In genomic region chr2:71608441-71608840, GRCh38 we compare ENCODE assay signal across 21 cellular contexts.
DNase-seq lines count a peak whose midpoint lies in the region; ATAC-seq and TF ChIP-seq lines count a peak whose summit lies in the region.
"Had no signal": no experiment of that assay in that cellular context is flagged by ENCODE, and none has a peak within 500 bp of the region (broad histone marks: within the 10 kb centered on the region; RNA-seq: fewer than 3 reads in every experiment).

No MANE protein-coding gene starts in this region.

- H3K36me3 Mint-ChIP-seq in activated CD8-positive, alpha-beta memory T cell treated with anti-CD3 and anti-CD28 coated beads, Interleukin-2, amount 10 ng/mL, durations not matched to agents 7 days and 5 days: no peaks in the 10 kb centered on the region
- H3K36me3 Mint-ChIP-seq: naive B cell had no signal

- 74 to 77% methylated on average over 12 of the region's 12 CpGs for WGBS in lower leg skin, 2 donors

- H3K36me3 ChIP-seq in Peyer's patch: no peaks in the 10 kb centered on the region
- H3K36me3 ChIP-seq: MG63, thyroid gland had no signal

- no peak overlapping the region for H3K27ac ChIP-seq in Peyer's patch
- H3K27ac ChIP-seq: sigmoid colon, thyroid gland, VCaP had no signal

- TF ChIP-seq POLR2A in Peyer's patch (IDR thresholded peaks at IDR 0.05) (no peak), lower leg skin (IDR thresholded peaks at IDR 0.05) (no peak)

- H3K4me3 ChIP-seq in Peyer's patch: no peak overlapping the region
- no peak overlapping the region for H3K4me3 ChIP-seq in lower leg skin (ENCODE audit: low read depth, poor library complexity, severe bottlenecking)
- H3K4me3 ChIP-seq: MG63, sigmoid colon, thyroid gland had no signal

- H3K4me1 ChIP-seq in Peyer's patch: no peaks in the 10 kb centered on the region
- H3K4me1 ChIP-seq: sigmoid colon had no signal

- no peaks in the 10 kb centered on the region for H3K9me3 Mint-ChIP-seq in activated CD8-positive, alpha-beta memory T cell treated with anti-CD3 and anti-CD28 coated beads, Interleukin-2, amount 10 ng/mL, durations not matched to agents 7 days and 5 days (ENCODE audit: low read depth)
- H3K9me3 Mint-ChIP-seq: naive B cell; stimulated activated naive CD8-positive, alpha-beta T cell treated with anti-CD3 and anti-CD28 coated beads, Interleukin-15, Interleukin-2, amounts not matched to agents 100 ng/mL and 50 ng/mL, for 24 hours; T-helper 2 cell treated with Interferon-gamma antibody and Interleukin-4, amounts not matched to agents 5 μg/mL and 100 μg/mL, for 36 hours had no signal

- intact Hi-C loops in lower leg skin (cut with DNase I; ENCODE audit: low total_unique reads) (loop anchor here (5.0 kb wide), 1 partner anchor 184 kb away; no protein-coding TSS in a partner anchor), sciatic nerve (cut with DNase I) (no loop called here)

- TF ChIP-seq CTCF in Peyer's patch (IDR thresholded peaks at IDR 0.05) (no peak), lower leg skin (IDR thresholded peaks at IDR 0.05) (no peak)

- peaks cover 17% of the 10 kb centered on the region for H3K4me1 Mint-ChIP-seq in activated CD8-positive, alpha-beta memory T cell treated with anti-CD3 and anti-CD28 coated beads, Interleukin-2, amount 10 ng/mL, durations not matched to agents 7 days and 5 days
- H3K4me1 Mint-ChIP-seq: naive B cell had no signal

- H3K4me3 Mint-ChIP-seq in activated CD8-positive, alpha-beta memory T cell treated with anti-CD3 and anti-CD28 coated beads, Interleukin-2, amount 10 ng/mL, durations not matched to agents 7 days and 5 days: no peak overlapping the region
- H3K4me3 Mint-ChIP-seq: naive B cell; stimulated activated naive CD8-positive, alpha-beta T cell treated with anti-CD3 and anti-CD28 coated beads, Interleukin-15, Interleukin-2, amounts not matched to agents 100 ng/mL and 50 ng/mL, for 24 hours; T-helper 2 cell treated with Interferon-gamma antibody and Interleukin-4, amounts not matched to agents 5 μg/mL and 100 μg/mL, for 36 hours had no signal

- no peak overlapping the region for H3K27ac Mint-ChIP-seq in activated CD8-positive, alpha-beta memory T cell treated with anti-CD3 and anti-CD28 coated beads, Interleukin-2, amount 10 ng/mL, durations not matched to agents 7 days and 5 days
- H3K27ac Mint-ChIP-seq: naive B cell; stimulated activated naive CD8-positive, alpha-beta T cell treated with anti-CD3 and anti-CD28 coated beads, Interleukin-15, Interleukin-2, amounts not matched to agents 100 ng/mL and 50 ng/mL, for 24 hours; T-helper 2 cell treated with Interferon-gamma antibody and Interleukin-4, amounts not matched to agents 5 μg/mL and 100 μg/mL, for 36 hours had no signal

- DNase-seq in activated CD8-positive, alpha-beta memory T cell treated with anti-CD3 and anti-CD28 coated beads, Interleukin-2, amount 10 ng/mL, durations not matched to agents 7 days and 5 days: peak; percentile 29
- DNase-seq in activated CD8-positive, alpha-beta memory T cell treated with anti-CD3 and anti-CD28 coated beads, Interleukin-2, amount 50 U/mL, for 4 hours: no peak
- DNase-seq in Peyer's patch (peak in 2 of 3 donors; percentile 13 to 15), lower leg skin (ENCODE audit: low spot score in 2 of 2) (peak; percentile 5 to 74), sciatic nerve (ENCODE audit: low spot score) (peak; percentile 51), NCI-H526 (lab: John Stamatoyannopoulos, UW) (no peak)
- no peak for DNase-seq in stimulated activated CD4-positive, alpha-beta T cell treated with anti-CD3 and anti-CD28 coated beads, Interleukin-1b, Interleukin-23, amount 100 ng/mL, for 48 hours
- DNase-seq in central memory CD4-positive, alpha-beta T cell: no peak
- DNase-seq: activated gamma-delta T cell treated with Interleukin-2 at 50 U/mL for 16 hours; mesenchymal stem cell; MG63; naive B cell; NCI-H1417 treated with DMSO at 0.1 percent for 48 hours; NCI-H446; occipital lobe; stimulated activated CD4-positive, alpha-beta T cell treated with anti-CD3 and anti-CD28 coated beads, Interleukin-15, amount 100 ng/mL, for 24 hours; thyroid gland had no signal

- H3K27me3 Mint-ChIP-seq in activated CD8-positive, alpha-beta memory T cell treated with anti-CD3 and anti-CD28 coated beads, Interleukin-2, amount 10 ng/mL, durations not matched to agents 7 days and 5 days: no peaks in the 10 kb centered on the region

- no peaks in the 10 kb centered on the region for H3K9me3 ChIP-seq in Peyer's patch
- H3K9me3 ChIP-seq: MG63, sigmoid colon, thyroid gland had no signal

- CTCF ChIA-PET in activated CD8-positive, alpha-beta memory T cell treated with anti-CD3 and anti-CD28 coated beads, Interleukin-2, amount 10 ng/mL, durations not matched to agents 7 days and 5 days (lab: Charles Lee): no interaction called here

- H3K27me3 ChIP-seq in Peyer's patch: no peaks in the 10 kb centered on the region
- H3K27me3 ChIP-seq: MG63, sigmoid colon, thyroid gland had no signal

- no peak for ATAC-seq in activated CD8-positive, alpha-beta memory T cell treated with anti-CD3 and anti-CD28 coated beads, Interleukin-2, amount 10 ng/mL, durations not matched to agents 7 days and 5 days
- ATAC-seq in sciatic nerve: no peak

Comparison
In these comparisons a context has a peak if more than half of its experiments do, and no peak if none do; other contexts are left out.
1. DNase-seq: peak in activated CD8-positive, alpha-beta memory T cell treated with anti-CD3 and anti-CD28 coated beads, Interleukin-2, amount 10 ng/mL, durations not matched to agents 7 days and 5 days (single experiment), Peyer's patch (2 of 3), lower leg skin (2 of 2) and sciatic nerve (single experiment); none in activated CD8-positive, alpha-beta memory T cell treated with anti-CD3 and anti-CD28 coated beads, Interleukin-2, amount 50 U/mL, for 4 hours (single experiment), stimulated activated CD4-positive, alpha-beta T cell treated with anti-CD3 and anti-CD28 coated beads, Interleukin-1b, Interleukin-23, amount 100 ng/mL, for 48 hours (single experiment), NCI-H526 (0 of 2) and central memory CD4-positive, alpha-beta T cell (single experiment).